Comparison of ENCODE assay signal across 18 cellular contexts in the genomic region with DNA sequence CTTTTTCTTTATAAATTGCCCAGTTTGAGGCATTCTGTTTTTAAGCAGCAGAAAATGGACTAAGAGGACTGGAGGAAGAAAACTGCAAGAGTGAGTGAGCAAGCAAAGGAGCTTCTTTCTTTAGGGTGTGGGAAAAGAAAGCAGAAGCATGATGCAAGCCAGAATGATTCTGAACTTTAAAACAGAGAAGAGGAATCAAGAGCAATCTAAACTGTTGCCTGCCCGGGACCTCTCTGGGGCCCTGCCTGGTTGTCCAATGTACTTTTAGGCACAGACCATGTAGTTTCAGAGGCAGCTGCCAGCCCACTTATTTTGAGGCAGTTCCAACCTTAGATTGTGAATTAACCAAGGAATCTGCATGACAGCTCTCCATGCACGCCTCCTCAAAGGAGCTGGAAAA.
"Had no signal": no experiment of that assay in that cellular context is flagged by ENCODE, and none has a peak within 500 bp of the region (broad histone marks: within the 10 kb centered on the region; RNA-seq: fewer than 3 reads in every experiment).

No MANE protein-coding gene starts in this region.

- DNase-seq: effector memory CD4-positive, alpha-beta T cell; heart right ventricle; hypothalamus; islet precursor cell; mammary epithelial cell; mucosa of descending colon; natural killer cell; posterior cingulate gyrus; sigmoid colon; stimulated activated CD4-positive, alpha-beta T cell treated with anti-CD3 and anti-CD28 coated beads, Interleukin-2, amount 100 ng/mL, for 24 hours; stimulated activated naive CD4-positive, alpha-beta T cell; stomach; substantia nigra; transverse colon had no signal

- H3K27me3 ChIP-seq: sigmoid colon, stomach, transverse colon had no signal

- H3K4me3 ChIP-seq: heart right ventricle, mucosa of descending colon, sigmoid colon, skin epidermis, stomach, thoracic aorta, transverse colon had no signal

- ATAC-seq: esophagus mucosa, heart right ventricle, left lobe of liver, mucosa of descending colon, natural killer cell had no signal

- H3K9me3 ChIP-seq: heart right ventricle, mucosa of descending colon, sigmoid colon, stomach, thoracic aorta, transverse colon had no signal

- H3K4me1 ChIP-seq: sigmoid colon, stomach, transverse colon had no signal

- H3K36me3 ChIP-seq: heart right ventricle, sigmoid colon, stomach, thoracic aorta, transverse colon had no signal

- H3K27ac ChIP-seq: heart right ventricle, sigmoid colon, skin epidermis, stomach, thoracic aorta, transverse colon had no signal
